In the genomic region with DNA sequence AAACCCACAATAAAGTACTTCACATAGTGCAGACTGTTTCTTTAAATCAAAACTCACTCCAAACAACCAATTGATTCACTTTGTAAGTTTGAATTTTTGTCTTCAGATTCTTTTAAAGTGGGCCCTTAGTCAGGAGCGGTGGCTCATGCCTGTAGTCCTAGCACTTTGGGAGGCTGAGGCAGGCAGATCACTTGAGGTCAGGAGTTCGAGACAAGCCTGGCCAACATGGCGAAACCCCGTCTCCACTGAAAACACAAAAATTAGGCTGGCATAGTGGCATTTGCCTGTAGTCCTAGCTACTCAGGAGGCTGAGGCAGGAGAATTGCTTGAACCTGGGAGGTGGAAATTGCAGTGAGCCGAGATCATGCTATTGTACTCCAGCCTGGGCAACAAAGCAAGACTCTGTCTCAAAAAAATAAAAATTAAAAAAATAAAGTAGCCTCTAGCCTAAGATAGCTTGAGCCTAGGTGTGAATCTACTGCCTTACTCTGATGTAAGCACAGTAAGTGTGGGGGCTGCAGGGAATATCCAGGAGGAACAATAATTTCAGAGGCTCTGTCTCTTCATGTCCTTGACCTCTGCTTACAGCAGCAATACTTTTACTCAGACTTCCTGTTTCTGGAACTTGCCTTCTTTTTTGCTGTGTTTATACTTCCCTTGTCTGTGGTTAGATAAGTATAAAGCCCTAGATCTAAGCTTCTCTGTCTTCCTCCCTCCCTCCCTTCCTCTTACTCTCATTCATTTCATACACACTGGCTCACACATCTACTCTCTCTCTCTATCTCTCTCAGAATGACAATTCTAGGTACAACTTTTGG, we compare ENCODE assay signal across 8 cellular contexts. TPM values are rescaled to one million over a fixed set of nuclear protein-coding genes. Genes with fewer than 3 reads are reported as not detected.
DNase-seq lines count a peak whose midpoint lies in the region; ATAC-seq and TF ChIP-seq lines count a peak whose summit lies in the region.

A gene with protein sequence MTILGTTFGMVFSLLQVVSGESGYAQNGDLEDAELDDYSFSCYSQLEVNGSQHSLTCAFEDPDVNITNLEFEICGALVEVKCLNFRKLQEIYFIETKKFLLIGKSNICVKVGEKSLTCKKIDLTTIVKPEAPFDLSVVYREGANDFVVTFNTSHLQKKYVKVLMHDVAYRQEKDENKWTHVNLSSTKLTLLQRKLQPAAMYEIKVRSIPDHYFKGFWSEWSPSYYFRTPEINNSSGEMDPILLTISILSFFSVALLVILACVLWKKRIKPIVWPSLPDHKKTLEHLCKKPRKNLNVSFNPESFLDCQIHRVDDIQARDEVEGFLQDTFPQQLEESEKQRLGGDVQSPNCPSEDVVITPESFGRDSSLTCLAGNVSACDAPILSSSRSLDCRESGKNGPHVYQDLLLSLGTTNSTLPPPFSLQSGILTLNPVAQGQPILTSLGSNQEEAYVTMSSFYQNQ (plus strand): TSS at position 706 of the 818 bp plus-strand sequence. CDS start 87 bp downstream, at position 793.

- H3K4me1 ChIP-seq in heart right ventricle (peaks cover 0 to 56% (median 0%) of the 10 kb centered on the region in 9 donors), esophagus squamous epithelium (peaks cover 0 to 4% (median 0%) of the 10 kb centered on the region in 3 donors), ovary (ENCODE audit: insufficient read depth) (peaks cover 12% of the 10 kb centered on the region)

- ATAC-seq in left cardiac atrium: peak; percentile 52 to 55
- ATAC-seq in heart right ventricle: no peak

- intact Hi-C loops in left cardiac atrium (cut with DNase I) (no loop called here), heart right ventricle (cut with DNase I) (no loop called here), esophagus squamous epithelium (cut with DNase I) (no loop called here), ovary (cut with DNase I) (no loop called here)

- TF ChIP-seq POLR2A in esophagus squamous epithelium (IDR thresholded peaks at IDR 0.05) (peak in 2 of 4 donors; percentile 21 to 72), ovary (IDR thresholded peaks at IDR 0.05) (no peak)

- WGBS in heart right ventricle, 2 donors: 93 to 96% methylated on average over 5 of the region's 5 CpGs
- 70% methylated on average over 2 to 5 of the region's 5 CpGs for WGBS in esophagus squamous epithelium, 2 donors
- WGBS in ovary, 3 donors: 94 to 96% (median 94%) methylated on average over 5 of the region's 5 CpGs

- H3K36me3 ChIP-seq in heart right ventricle (peaks cover 0 to 6% (median 0%) of the 10 kb centered on the region in 9 donors), esophagus squamous epithelium (no peaks in the 10 kb centered on the region), ovary (no peaks in the 10 kb centered on the region)

- H3K27ac ChIP-seq in heart right ventricle (peak within 1 kb of the TSS in 1 of 10 donors; percentile 78), esophagus squamous epithelium (peak within 1 kb of the TSS in 3 of 4 donors; percentile 14 to 41 (median 16)), ovary (no peak within 1 kb of the TSS)

- DNase-seq in left cardiac atrium (no peak), heart right ventricle (no peak), SIG-M5 (lab: John Stamatoyannopoulos, UW) (peak; percentile 51), esophagus squamous epithelium (lab: John Stamatoyannopoulos, UW) (no peak), ureter (ENCODE audit: low spot score) (no peak), GDM1 (lab: John Stamatoyannopoulos, UW) (no peak), ovary (no peak)
- no peak for DNase-seq in stimulated activated CD4-positive, alpha-beta T cell treated with anti-CD3 and anti-CD28 coated beads, Interleukin-15, amount 100 ng/mL, for 24 hours

- H3K4me3 ChIP-seq in heart right ventricle (peak within 1 kb of the TSS in 1 of 10 donors; percentile 46), esophagus squamous epithelium (peak within 1 kb of the TSS in 2 of 4 donors; percentile 25 to 39), ovary (no peak within 1 kb of the TSS)

- H3K9me3 ChIP-seq in heart right ventricle (no peaks in the 10 kb centered on the region), esophagus squamous epithelium (no peaks in the 10 kb centered on the region), ovary (no peaks in the 10 kb centered on the region)

- H3K27me3 ChIP-seq in heart right ventricle (peaks cover 0 to 7% (median 0%) of the 10 kb centered on the region in 7 donors), esophagus squamous epithelium (no peaks in the 10 kb centered on the region), ovary (no peaks in the 10 kb centered on the region)

- TF ChIP-seq EP300 in ovary (IDR thresholded peaks at IDR 0.05): no peak

- TF ChIP-seq CTCF in heart right ventricle (IDR thresholded peaks at IDR 0.05) (no peak), esophagus squamous epithelium (IDR thresholded peaks at IDR 0.05) (no peak), ovary (IDR thresholded peaks at IDR 0.05) (no peak)

RNA-seq across cellular contexts. Expression of the gene that starts here (rescaled TPM):
- total RNA-seq in left cardiac atrium (10 to 100 TPM in 1 of 2 donors, 1 to 10 TPM in 1; 4.2 to 10.3 TPM), heart right ventricle (10 to 100 TPM in 1 of 10 donors, 1 to 10 TPM in 4, under 1 TPM in 5; 0.37 to 10.6 (median 0.97) TPM), esophagus squamous epithelium (10 to 100 TPM in 3 of 4 donors, 1 to 10 TPM in 1; 4.4 to 19.1 (median 11.1) TPM), ureter (34.9 TPM), ovary (1 to 10 TPM in 5 of 7 donors, under 1 TPM in 2; 0.28 to 3.7 (median 3.2) TPM)
- polyA plus RNA-seq in heart right ventricle (under 1 TPM; 0.22 to 0.54 TPM), ovary (10 to 100 TPM in 1 of 2 donors, 1 to 10 TPM in 1; 1.5 to 11.3 TPM)

Comparison
In these comparisons a context has a peak if more than half of its experiments do, and no peak if none do; other contexts are left out.
1. ATAC-seq: peak in left cardiac atrium (2 of 2); none in heart right ventricle (0 of 8).
2. H3K27ac ChIP-seq: peak in esophagus squamous epithelium (3 of 4); none in ovary (0 of 2).